Comparison of ENCODE assay signal across 5 cellular contexts in genomic region chr9:34956066-34956465, GRCh38. TPM values are rescaled to one million over a fixed set of nuclear protein-coding genes. Genes with fewer than 3 reads are reported as not detected.
"Had no signal": no experiment of that assay in that cellular context is flagged by ENCODE, and none has a peak within 500 bp of the region (broad histone marks: within the 10 kb centered on the region; RNA-seq: fewer than 3 reads in every experiment).

No MANE protein-coding gene starts in this region.

RNA-seq across cellular contexts. Expression of gene PHF24, which starts 2.0 kb away (rescaled TPM):
- total RNA-seq: GM23248, H4, HepG2, HFFc6, HT1080 had no signal
- polyA plus RNA-seq: GM23248 had no signal
